21 cellular contexts compared by ENCODE assay signal in the genomic region with DNA sequence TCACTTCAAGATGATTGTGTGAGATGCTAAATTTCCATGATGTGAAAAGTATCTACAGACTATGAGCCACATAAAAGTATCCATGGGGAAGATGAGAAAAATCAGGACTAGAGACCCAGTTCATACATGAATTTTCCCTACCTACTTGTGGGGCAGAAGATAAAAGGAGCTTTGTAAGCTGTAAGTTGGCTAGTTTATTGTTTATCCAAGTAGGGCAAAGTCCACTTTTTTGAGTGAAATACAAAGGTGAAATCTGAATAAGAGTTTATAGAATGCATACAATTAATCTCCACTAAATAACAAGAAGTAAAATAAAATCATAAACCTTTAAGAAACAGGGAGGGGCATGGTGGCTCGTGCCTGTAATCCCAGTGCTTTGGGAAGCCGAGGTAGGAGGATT.
DNase-seq lines count a peak whose midpoint lies in the region; ATAC-seq, FAIRE-seq and TF ChIP-seq lines count a peak whose summit lies in the region.
"Had no signal": no experiment of that assay in that cellular context is flagged by ENCODE, and none has a peak within 500 bp of the region (broad histone marks: within the 10 kb centered on the region; RNA-seq: fewer than 3 reads in every experiment).

No MANE protein-coding gene starts in this region.

- no peak for TF ChIP-seq RAD21 in liver (IDR thresholded peaks at IDR 0.05)
- no peak for TF ChIP-seq RAD21 in HepG2 (CRISPR knock-in tag; IDR thresholded peaks at IDR 0.05)

- CTCF ChIA-PET in HepG2 (lab: Yijun Ruan, JAX; ENCODE audit: low intra/inter-chr PET ratio, low total read pairs): no interaction called here
- CTCF ChIA-PET in WTC11 (lab: Charles Lee): interaction anchor here (0.7 kb wide), 1 partner anchor 159 kb away, joined by 4 read pairs; no protein-coding TSS in a partner anchor

- 69% methylated on average over 2 of the region's 2 CpGs for WGBS in liver
- WGBS in HepG2 (ENCODE audit: low lambda C conversion rate): 0% methylated on average over 2 of the region's 2 CpGs
- WGBS in right lobe of liver (ENCODE audit: insufficient coverage, low coverage, low lambda C conversion rate, missing lambda C conversion rate): 43% methylated on average over 1 of the region's 2 CpGs
- 94 to 95% methylated on average over 2 of the region's 2 CpGs for WGBS in endodermal cell (ENCODE audit: insufficient coverage in 1 of 2, insufficient read length in 1 of 2), 2 experiments

- no peaks in the 10 kb centered on the region for H4K20me1 ChIP-seq in HepG2 (ENCODE audit: insufficient read depth, low read length)

- H3K4me3 ChIP-seq in liver (ENCODE audit: low read depth in 1 of 3, low read length in 3 of 3) (no peak overlapping the region), HepG2 (replicated peaks in 1 of 3; ENCODE audit: insufficient read depth in 1 of 3, low read depth in 2 of 3, low read length in 3 of 3) (no peak overlapping the region), right lobe of liver (no peak overlapping the region), endodermal cell (ENCODE audit: low read length) (no peak overlapping the region)
- H3K4me3 ChIP-seq: GM12878, HAP-1 had no signal

- no peak for DNase-seq in HepG2 (ENCODE audit: low spot score)
- DNase-seq in WTC11 (ENCODE audit: low spot score): no peak
- DNase-seq in right lobe of liver: no peak
- no peak for DNase-seq in NCI-H446 (lab: John Stamatoyannopoulos, UW)
- no peak for DNase-seq in endodermal cell
- DNase-seq: C1 segment of cervical spinal cord; Caco-2; CD4-positive, CD25-positive, alpha-beta regulatory T cell; CD8-positive, alpha-beta T cell; DMS 273 treated with DMSO at 0.1 percent for 48 hours; DMS79; EL; GDM1; GOT3; HFFc6 had no signal

- intact Hi-C loops in HepG2 (cut with micrococcal nuclease; ENCODE audit: unreplicated experiment) (no loop called here), right lobe of liver (cut with DNase I) (no loop called here)

- H3K36me3 ChIP-seq in liver (ENCODE audit: control insufficient read depth in 4 of 4, insufficient read depth in 3 of 4, low read depth in 1 of 4, low read length in 3 of 4) (no peaks in the 10 kb centered on the region), HepG2 (replicated peaks in 1 of 2; ENCODE audit: control insufficient read depth in 1 of 2, insufficient read depth in 2 of 2, low read length in 2 of 2) (no peaks in the 10 kb centered on the region), right lobe of liver (no peaks in the 10 kb centered on the region), endodermal cell (ENCODE audit: control insufficient read depth, insufficient read depth, low read length) (no peaks in the 10 kb centered on the region)

- TF ChIP-seq POLR2A in HepG2 (IDR thresholded peaks at IDR 0.05; ENCODE audit: insufficient read depth in 1 of 2, low read depth in 2 of 2, low read length in 2 of 2) (no peak), right lobe of liver (IDR thresholded peaks at IDR 0.05) (no peak)

- H3K9ac ChIP-seq in liver (ENCODE audit: low read depth in 1 of 2, low read length in 2 of 2): no peak overlapping the region
- H3K9ac ChIP-seq in HepG2 (ENCODE audit: insufficient read depth, low read depth, low read length): no peak overlapping the region
- H3K9ac ChIP-seq in endodermal cell (ENCODE audit: extremely low read depth, low read length, poor library complexity, severe bottlenecking): no peak overlapping the region

- no peak overlapping the region for H2AFZ ChIP-seq in HepG2 (ENCODE audit: low read length)

- no TSS peak for BruUV-seq in HepG2 (replicated peaks; lab: Mats Ljungman, UMichigan)

- H3K27ac ChIP-seq in liver (ENCODE audit: low read depth in 1 of 2, low read length in 2 of 2): no peak overlapping the region
- no peak overlapping the region for H3K27ac ChIP-seq in HepG2 (ENCODE audit: extremely low read length, insufficient read depth, low read length)
- no peak overlapping the region for H3K27ac ChIP-seq in right lobe of liver
- no peak overlapping the region for H3K27ac ChIP-seq in endodermal cell (ENCODE audit: low read depth, low read length)

- peaks cover 86% of the 10 kb centered on the region for H3K36me3 Mint-ChIP-seq in WTC11
- no peaks in the 10 kb centered on the region for H3K36me3 Mint-ChIP-seq in endodermal cell (ENCODE audit: low read depth)
- H3K36me3 Mint-ChIP-seq: CD4-positive, CD25-positive, alpha-beta regulatory T cell; CD8-positive, alpha-beta T cell had no signal

- TF ChIP-seq EP300 in HepG2 (IDR thresholded peaks at IDR 0.05; ENCODE audit: low read depth in 2 of 2, low read length in 2 of 2) (no peak), HepG2 (CRISPR knock-in tag; IDR thresholded peaks at IDR 0.05; ENCODE audit: borderline replicate concordance) (no peak)

- TF ChIP-seq CTCF in liver (IDR thresholded peaks at IDR 0.05; ENCODE audit: low read depth, low read length, missing input control) (no peak), HepG2 (CRISPR knock-in tag; IDR thresholded peaks at IDR 0.05) (no peak), WTC11 (IDR thresholded peaks at IDR 0.05) (no peak), right lobe of liver (IDR thresholded peaks at IDR 0.05) (no peak), endodermal cell (conservative IDR thresholded peaks at IDR 0.05) (no peak)

- no peak for FAIRE-seq in HepG2 (lab: Jason Lieb, UNC)
- FAIRE-seq: D721Med, GM12878, H54 had no signal

- H3K27me3 Mint-ChIP-seq in WTC11 (ENCODE audit: low read depth): no peaks in the 10 kb centered on the region
- H3K27me3 Mint-ChIP-seq in endodermal cell (ENCODE audit: insufficient read depth): peaks cover 38% of the 10 kb centered on the region
- H3K27me3 Mint-ChIP-seq: CD4-positive, CD25-positive, alpha-beta regulatory T cell had no signal

- H3K4me1 ChIP-seq in liver (ENCODE audit: control insufficient read depth in 4 of 4, insufficient read depth in 4 of 4, low read length in 3 of 4) (peaks cover 0 to 6% (median 0%) of the 10 kb centered on the region in 4 donors), HepG2 (ENCODE audit: insufficient read depth, low read length) (0 out of 2 replicates have a peak, but pooled peaks cover 6% of the 10 kb centered on the region), right lobe of liver (peaks cover 0 to 13% (median 0%) of the 10 kb centered on the region in 4 donors), endodermal cell (ENCODE audit: control insufficient read depth, insufficient read depth, low read length) (no peaks in the 10 kb centered on the region)
- H3K4me1 ChIP-seq: Caco-2, HAP-1 had no signal

- H3K27ac Mint-ChIP-seq in WTC11 (peak overlapping the region; percentile 34; the same call in 1 of the 2 replicates), endodermal cell (no peak overlapping the region)
- H3K27ac Mint-ChIP-seq: CD4-positive, CD25-positive, alpha-beta regulatory T cell; CD8-positive, alpha-beta T cell; HFFc6 had no signal

- H3K9me3 ChIP-seq in liver (ENCODE audit: control insufficient read depth in 4 of 4, low read length in 3 of 4) (no peaks in the 10 kb centered on the region), HepG2 (ENCODE audit: low read length) (peaks cover 14% of the 10 kb centered on the region; the same call in 1 of the 2 replicates), right lobe of liver (no peaks in the 10 kb centered on the region), endodermal cell (ENCODE audit: control insufficient read depth, low read length) (no peaks in the 10 kb centered on the region)
- H3K9me3 ChIP-seq: Caco-2, HAP-1 had no signal

- POLR2A ChIA-PET in HepG2 (lab: Yijun Ruan, JAX): no interaction called here
- POLR2A ChIA-PET in WTC11 (lab: Charles Lee): interaction anchor here (0.6 to 0.7 kb wide), 2 partner anchors 10 to 28 kb away, joined by 3 to 7 read pairs; no protein-coding TSS in a partner anchor

- H3K4me3 Mint-ChIP-seq in WTC11 (no peak overlapping the region), endodermal cell (no peak overlapping the region)
- H3K4me3 Mint-ChIP-seq: CD4-positive, CD25-positive, alpha-beta regulatory T cell; CD8-positive, alpha-beta T cell; HFFc6 had no signal

- H3K4me1 Mint-ChIP-seq in WTC11 (peaks cover 8% of the 10 kb centered on the region), endodermal cell (peaks cover 18% of the 10 kb centered on the region)
- H3K4me1 Mint-ChIP-seq: CD4-positive, CD25-positive, alpha-beta regulatory T cell had no signal

- H3K27me3 ChIP-seq in liver (ENCODE audit: control insufficient read depth in 4 of 4, insufficient read depth in 4 of 4, low read length in 3 of 4) (no peaks in the 10 kb centered on the region), HepG2 (ENCODE audit: control insufficient read depth in 1 of 2, insufficient read depth in 2 of 2, low read length in 2 of 2) (no peaks in the 10 kb centered on the region), right lobe of liver (no peaks in the 10 kb centered on the region), endodermal cell (ENCODE audit: control insufficient read depth, insufficient read depth, low read length, poor library complexity, severe bottlenecking) (no peaks in the 10 kb centered on the region)

- in situ Hi-C loops in HepG2 (cut with HindIII; ENCODE audit: extremely low pct_ligation_motif_present, low pct_unique_long_range_greater_than_20kb): no loop called here

- ATAC-seq in HepG2 (no peak), WTC11 (no peak), right lobe of liver (peak in 3 of 4 donors; percentile 44 to 73 (median 62)), GM18858 (IDR thresholded peaks at IDR 0.05; ENCODE audit: unreplicated experiment) (no peak)
- ATAC-seq: CD8-positive, alpha-beta T cell had no signal

- no peak overlapping the region for H3K4me2 ChIP-seq in HepG2 (ENCODE audit: low read depth, low read length)

- no peaks in the 10 kb centered on the region for H3K9me3 Mint-ChIP-seq in WTC11
- H3K9me3 Mint-ChIP-seq in endodermal cell: no peaks in the 10 kb centered on the region

- H3K79me2 ChIP-seq in HepG2 (ENCODE audit: insufficient read depth, low read length): no peaks in the 10 kb centered on the region

TF ChIP-seq in liver, 16 proteins besides CTCF, POLR2A, EP300 and RAD21 (continues in another document):
- TF ChIP-seq TAF1 (conservative IDR thresholded peaks at IDR 0.05) (no peak), SP1 (IDR thresholded peaks at IDR 0.05) (no peak), RXRA (IDR thresholded peaks at IDR 0.05) (no peak), HNF4A (conservative IDR thresholded peaks at IDR 0.05) (peak; percentile 60 to 70), NR2F2 (IDR thresholded peaks at IDR 0.05) (no peak)

TF ChIP-seq in HepG2, 621 proteins besides CTCF, POLR2A, EP300 and RAD21:
- TF ChIP-seq WIZ (CRISPR knock-in tag; IDR thresholded peaks at IDR 0.05) (no peak), ZNF552 (CRISPR knock-in tag; IDR thresholded peaks at IDR 0.05; ENCODE audit: borderline replicate concordance) (no peak), FOXP1 (IDR thresholded peaks at IDR 0.05) (no peak), FOXP1 (CRISPR knock-in tag; IDR thresholded peaks at IDR 0.05) (no peak)

TF ChIP-seq in WTC11, 78 proteins besides CTCF, POLR2A, EP300 and RAD21 (continues in another document):
- TF ChIP-seq, protein P1, sequence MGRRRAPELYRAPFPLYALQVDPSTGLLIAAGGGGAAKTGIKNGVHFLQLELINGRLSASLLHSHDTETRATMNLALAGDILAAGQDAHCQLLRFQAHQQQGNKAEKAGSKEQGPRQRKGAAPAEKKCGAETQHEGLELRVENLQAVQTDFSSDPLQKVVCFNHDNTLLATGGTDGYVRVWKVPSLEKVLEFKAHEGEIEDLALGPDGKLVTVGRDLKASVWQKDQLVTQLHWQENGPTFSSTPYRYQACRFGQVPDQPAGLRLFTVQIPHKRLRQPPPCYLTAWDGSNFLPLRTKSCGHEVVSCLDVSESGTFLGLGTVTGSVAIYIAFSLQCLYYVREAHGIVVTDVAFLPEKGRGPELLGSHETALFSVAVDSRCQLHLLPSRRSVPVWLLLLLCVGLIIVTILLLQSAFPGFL (CRISPR knock-in tag; IDR thresholded peaks at IDR 0.05; ENCODE audit: borderline replicate concordance): no peak

Comparison
In these comparisons a context has a peak if more than half of its experiments do, and no peak if none do; other contexts are left out.
1. ATAC-seq: peak in right lobe of liver (3 of 4); none in HepG2 (single experiment), WTC11 (single experiment) and GM18858 (single experiment).